In genomic region chrX:23821847-23822246, GRCh38 we compare ENCODE assay signal across 1 cellular context.
TF ChIP-seq lines count a peak whose summit lies in the region.

No MANE protein-coding gene starts in this region.

TF ChIP-seq in HEK293, 187 proteins besides CTCF, POLR2A, EP300 and RAD21 (continued from another document):
- TF ChIP-seq ZNF843 (tag by site-specific recombination; IDR thresholded peaks at IDR 0.05), result no peak
- TF ChIP-seq SP3 (tag by site-specific recombination; IDR thresholded peaks at IDR 0.05), result no peak
- TF ChIP-seq PRDM10 (tag by site-specific recombination; IDR thresholded peaks at IDR 0.05), result no peak
- TF ChIP-seq ZNF16 (tag by site-specific recombination; IDR thresholded peaks at IDR 0.05; ENCODE audit: low read depth), result no peak
- no peak for TF ChIP-seq ZNF19 (tag by site-specific recombination; IDR thresholded peaks at IDR 0.05; ENCODE audit: low read depth)
- TF ChIP-seq ZSCAN16 (tag by site-specific recombination; IDR thresholded peaks at IDR 0.05), result no peak
